In genomic region chr15:90427185-90427584, GRCh38 we compare ENCODE assay signal across 25 cellular contexts.
"Had no signal": no experiment of that assay in that cellular context is flagged by ENCODE, and none has a peak within 500 bp of the region (broad histone marks: within the 10 kb centered on the region; RNA-seq: fewer than 3 reads in every experiment).

No MANE protein-coding gene starts in this region.

- H3K9me3 ChIP-seq: body of pancreas, SJCRH30 had no signal

- H3K4me1 ChIP-seq: SJCRH30 had no signal

- H3K4me3 ChIP-seq: body of pancreas, SJCRH30 had no signal

- ATAC-seq: body of pancreas, Panc1, Right ventricle myocardium inferior had no signal

- H3K4me3 Mint-ChIP-seq: activated CD4-positive, alpha-beta memory T cell treated with anti-CD3 and anti-CD28 coated beads for 36 hours; activated naive CD4-positive, alpha-beta T cell treated with anti-CD3 and anti-CD28 coated beads, Interleukin-2, amount 50 U/mL, for 24 hours; activated T-helper 1 cell treated with anti-CD3 and anti-CD28 coated beads, Interleukin-12 subunit alpha, Interleukin-12 subunit beta, Interleukin-2, Interleukin-4 antibody, amounts not matched to agents 30 ng/mL and 10 ng/mL and 1 ng/mL, durations not matched to agents 14 hours and 24 hours and 36 hours; T-helper 1 cell treated with Interleukin-12 subunit alpha and Interleukin-12 subunit beta and Interleukin-4 antibody, amounts not matched to agents 30 μg/mL and 1 μg/mL, for 36 hours had no signal

- H3K9me3 Mint-ChIP-seq: activated CD4-positive, alpha-beta memory T cell treated with anti-CD3 and anti-CD28 coated beads for 36 hours; activated naive CD4-positive, alpha-beta T cell treated with anti-CD3 and anti-CD28 coated beads, Interleukin-2, amount 50 U/mL, for 24 hours; activated T-helper 1 cell treated with anti-CD3 and anti-CD28 coated beads, Interleukin-12 subunit alpha, Interleukin-12 subunit beta, Interleukin-2, Interleukin-4 antibody, amounts not matched to agents 30 ng/mL and 10 ng/mL and 1 ng/mL, durations not matched to agents 14 hours and 24 hours and 36 hours; T-helper 1 cell treated with Interleukin-12 subunit alpha and Interleukin-12 subunit beta and Interleukin-4 antibody, amounts not matched to agents 30 μg/mL and 1 μg/mL, for 36 hours had no signal

- DNase-seq: activated CD4-positive, alpha-beta memory T cell treated with anti-CD3 and anti-CD28 coated beads for 36 hours; activated CD4-positive, alpha-beta T cell treated with anti-CD3 and anti-CD28 coated beads for 48 hours; activated CD4-positive, CD25-positive, alpha-beta regulatory T cell treated with anti-CD3 and anti-CD28 coated beads, Interleukin-2, amount 50 U/mL, for 72 hours; activated CD8-positive, alpha-beta memory T cell treated with anti-CD3 and anti-CD28 coated beads for 24 hours; activated effector memory CD4-positive, alpha-beta T cell treated with Interleukin-2 at 50 U/mL for 16 hours; activated naive CD4-positive, alpha-beta T cell; aorta; body of pancreas; central memory CD4-positive, alpha-beta T cell; KG1; NCI-H1048; NCI-H1436; NCI-H1694 treated with DMSO at 0.1 percent for 48 hours; NCI-H2029 treated with DMSO at 0.1 percent for 48 hours; NCI-H510A treated with DMSO at 0.1 percent for 48 hours; NCI-H69; NK-92 treated with Interleukin-12 subunit alpha and Interleukin-12 subunit beta, amount 100 ng/mL, for 24 hours; OCI-M1; RPMI8226; SJCRH30 had no signal

- H3K27me3 Mint-ChIP-seq: activated CD4-positive, alpha-beta memory T cell treated with anti-CD3 and anti-CD28 coated beads for 36 hours; activated naive CD4-positive, alpha-beta T cell treated with anti-CD3 and anti-CD28 coated beads, Interleukin-2, amount 50 U/mL, for 24 hours had no signal

- H3K27ac Mint-ChIP-seq: activated CD4-positive, alpha-beta memory T cell treated with anti-CD3 and anti-CD28 coated beads for 36 hours; activated naive CD4-positive, alpha-beta T cell treated with anti-CD3 and anti-CD28 coated beads, Interleukin-2, amount 50 U/mL, for 24 hours; activated T-helper 1 cell treated with anti-CD3 and anti-CD28 coated beads, Interleukin-12 subunit alpha, Interleukin-12 subunit beta, Interleukin-2, Interleukin-4 antibody, amounts not matched to agents 30 ng/mL and 10 ng/mL and 1 ng/mL, durations not matched to agents 14 hours and 24 hours and 36 hours; T-helper 1 cell treated with Interleukin-12 subunit alpha and Interleukin-12 subunit beta and Interleukin-4 antibody, amounts not matched to agents 30 μg/mL and 1 μg/mL, for 36 hours had no signal

- H3K27me3 ChIP-seq: body of pancreas, SJCRH30 had no signal

- H3K27ac ChIP-seq: body of pancreas, SJCRH30 had no signal
